ENCODE assay signal across 14 cellular contexts in the genomic region with DNA sequence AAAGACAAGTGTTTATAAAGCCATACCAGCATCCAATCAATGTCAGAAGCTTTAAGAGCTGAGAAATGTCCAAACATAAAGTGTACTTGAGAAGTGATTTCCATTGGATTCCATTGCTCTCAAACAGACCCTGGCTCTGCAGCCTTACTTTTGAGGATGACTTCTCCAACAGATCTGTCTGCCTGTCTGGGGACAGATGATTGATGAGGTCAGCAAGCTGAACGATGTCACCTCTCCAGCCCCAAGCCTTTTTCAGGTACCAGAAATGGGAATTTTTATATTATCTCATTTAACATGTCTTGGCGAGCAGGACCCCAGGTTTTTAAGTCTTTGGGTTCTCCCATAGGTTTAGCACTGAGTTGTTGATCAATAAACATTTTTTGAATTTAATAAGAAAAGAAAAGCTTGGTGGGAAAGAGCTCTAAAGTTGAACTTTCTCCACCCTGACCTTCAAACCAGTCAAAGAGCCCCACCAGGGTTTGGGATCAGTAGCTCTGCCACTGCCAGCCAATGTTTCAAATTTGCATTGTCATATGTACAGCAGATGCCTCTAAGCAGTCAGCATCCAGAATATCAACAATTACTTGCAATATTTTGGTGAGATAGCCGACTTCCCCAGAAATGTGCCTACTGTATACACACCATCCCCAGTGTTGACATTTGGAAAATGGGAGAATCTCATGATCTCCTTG. TPM values are rescaled to one million over a fixed set of nuclear protein-coding genes. Genes with fewer than 3 reads are reported as not detected.
DNase-seq lines count a peak whose midpoint lies in the region; ATAC-seq and TF ChIP-seq lines count a peak whose summit lies in the region.
"Had no signal": no experiment of that assay in that cellular context is flagged by ENCODE, and none has a peak within 500 bp of the region (broad histone marks: within the 10 kb centered on the region; RNA-seq: fewer than 3 reads in every experiment).

No MANE protein-coding gene starts in this region.

- peaks cover 0 to 4% of the 10 kb centered on the region in 2 donors for H3K36me3 ChIP-seq in adrenal gland (replicated peaks in 1 of 2)
- H3K36me3 ChIP-seq: HAP-1 had no signal

- 80 to 87% (median 86%) methylated on average over 3 of the region's 3 CpGs for WGBS in adrenal gland, 4 donors

- H3K27ac Mint-ChIP-seq in natural killer cell (peak overlapping the region; percentile 73 to 74), IgD-negative memory B cell (peak overlapping the region in 2 of 3 donors; percentile 46 to 94), activated B cell treated with CpG ODN at 0.5 μM for 24 hours (peak overlapping the region; percentile 33), memory B cell (peak overlapping the region; percentile 94)
- no peak overlapping the region for H3K27ac Mint-ChIP-seq in natural killer cell treated with Interleukin-12 subunit alpha and Interleukin-12 subunit beta and Interleukin-15 and Interleukin-18, amount 100 ng/mL, for 72 hours

- no peak overlapping the region for H3K4me3 ChIP-seq in adrenal gland
- H3K4me3 ChIP-seq: HAP-1 had no signal

- DNase-seq in natural killer cell = no peak
- DNase-seq in natural killer cell treated with Interleukin-12 subunit alpha and Interleukin-12 subunit beta and Interleukin-15 and Interleukin-18, amount 100 ng/mL, for 72 hours (ENCODE audit: low spot score) = no peak
- no peak for DNase-seq in activated B cell treated with CpG ODN at 0.5 μM for 24 hours
- DNase-seq in memory B cell (ENCODE audit: low spot score in 2 of 2) = no peak
- no peak for DNase-seq in SIG-M5 treated with dmso at 0.1 percent for 504 hours (lab: John Stamatoyannopoulos, UW; ENCODE audit: unreplicated experiment)
- no peak for DNase-seq in adrenal gland
- DNase-seq: Calu3, DMS 273 treated with DMSO at 0.1 percent for 48 hours, DMS79, EL had no signal

- TF ChIP-seq CTCF in natural killer cell (IDR thresholded peaks at IDR 0.05) (no peak), activated B cell treated with CpG ODN at 0.5 μM for 24 hours (IDR thresholded peaks at IDR 0.05) (no peak), adrenal gland (IDR thresholded peaks at IDR 0.05) (no peak)

- peaks cover 10% of the 10 kb centered on the region for H3K36me3 Mint-ChIP-seq in natural killer cell
- peaks cover 23% of the 10 kb centered on the region for H3K36me3 Mint-ChIP-seq in natural killer cell treated with Interleukin-12 subunit alpha and Interleukin-12 subunit beta and Interleukin-15 and Interleukin-18, amount 100 ng/mL, for 72 hours
- H3K36me3 Mint-ChIP-seq in IgD-negative memory B cell = peaks cover 7% of the 10 kb centered on the region
- peaks cover 48% of the 10 kb centered on the region for H3K36me3 Mint-ChIP-seq in activated B cell treated with CpG ODN at 0.5 μM for 24 hours (ENCODE audit: low read depth)
- peaks cover 35% of the 10 kb centered on the region for H3K36me3 Mint-ChIP-seq in memory B cell

- H3K9me3 ChIP-seq in adrenal gland (replicated peaks in 1 of 3) = no peaks in the 10 kb centered on the region
- H3K9me3 ChIP-seq: HAP-1 had no signal

- no peak overlapping the region for H3K27ac ChIP-seq in adrenal gland

- H3K27me3 Mint-ChIP-seq in natural killer cell (ENCODE audit: low read depth in 2 of 2) (no peaks in the 10 kb centered on the region), IgD-negative memory B cell (peaks cover 1% of the 10 kb centered on the region), activated B cell treated with CpG ODN at 0.5 μM for 24 hours (no peaks in the 10 kb centered on the region), memory B cell (no peaks in the 10 kb centered on the region)
- no peaks in the 10 kb centered on the region for H3K27me3 Mint-ChIP-seq in natural killer cell treated with Interleukin-12 subunit alpha and Interleukin-12 subunit beta and Interleukin-15 and Interleukin-18, amount 100 ng/mL, for 72 hours

- H3K9me3 Mint-ChIP-seq in natural killer cell (no peaks in the 10 kb centered on the region), IgD-negative memory B cell (no peaks in the 10 kb centered on the region), activated B cell treated with CpG ODN at 0.5 μM for 24 hours (no peaks in the 10 kb centered on the region), memory B cell (no peaks in the 10 kb centered on the region)
- peaks cover 5% of the 10 kb centered on the region for H3K9me3 Mint-ChIP-seq in natural killer cell treated with Interleukin-12 subunit alpha and Interleukin-12 subunit beta and Interleukin-15 and Interleukin-18, amount 100 ng/mL, for 72 hours
- H3K9me3 Mint-ChIP-seq: CD14-positive monocyte had no signal

- POLR2A ChIA-PET in activated B cell treated with CpG ODN at 0.5 μM for 24 hours (lab: Charles Lee) = interaction anchor here (1.3 to 5.4 kb wide), 3 partner anchors 8 to 36 kb away, joined by 7 to 37 read pairs (median 11); a partner anchor contains a TSS

- no peak for TF ChIP-seq POLR2A in adrenal gland (IDR thresholded peaks at IDR 0.05)

- H3K4me3 Mint-ChIP-seq in natural killer cell (no peak overlapping the region), IgD-negative memory B cell (no peak overlapping the region), activated B cell treated with CpG ODN at 0.5 μM for 24 hours (no peak overlapping the region), memory B cell (no peak overlapping the region)
- H3K4me3 Mint-ChIP-seq in natural killer cell treated with Interleukin-12 subunit alpha and Interleukin-12 subunit beta and Interleukin-15 and Interleukin-18, amount 100 ng/mL, for 72 hours = no peak overlapping the region
- H3K4me3 Mint-ChIP-seq: CD14-positive monocyte had no signal

- intact Hi-C loops in natural killer cell (cut with micrococcal nuclease) (no loop called here), activated B cell treated with CpG ODN at 0.5 μM for 24 hours (cut with micrococcal nuclease) (no loop called here), adrenal gland (cut with DNase I) (no loop called here)

- CTCF ChIA-PET in activated B cell treated with CpG ODN at 0.5 μM for 24 hours (lab: Charles Lee) = no interaction called here

- peaks cover 88 to 97% of the 10 kb centered on the region in 2 donors for H3K4me1 Mint-ChIP-seq in natural killer cell
- H3K4me1 Mint-ChIP-seq in natural killer cell treated with Interleukin-12 subunit alpha and Interleukin-12 subunit beta and Interleukin-15 and Interleukin-18, amount 100 ng/mL, for 72 hours (ENCODE audit: low read depth in 2 of 2) = peaks cover 53 to 63% of the 10 kb centered on the region in 2 donors
- peaks cover 39 to 68% (median 64%) of the 10 kb centered on the region in 3 donors for H3K4me1 Mint-ChIP-seq in IgD-negative memory B cell
- H3K4me1 Mint-ChIP-seq in activated B cell treated with CpG ODN at 0.5 μM for 24 hours = peaks cover 92% of the 10 kb centered on the region
- peaks cover 64% of the 10 kb centered on the region for H3K4me1 Mint-ChIP-seq in memory B cell

- peaks cover 0 to 8% of the 10 kb centered on the region in 2 donors for H3K4me1 ChIP-seq in adrenal gland (replicated peaks in 1 of 2)
- H3K4me1 ChIP-seq: HAP-1 had no signal

- no peaks in the 10 kb centered on the region for H3K27me3 ChIP-seq in adrenal gland

- ATAC-seq in natural killer cell (no peak), activated B cell treated with CpG ODN at 0.5 μM for 24 hours (ENCODE audit: low read depth) (no peak), memory B cell (ENCODE audit: low read depth) (no peak), HG02938 (IDR thresholded peaks at IDR 0.05; ENCODE audit: unreplicated experiment) (no peak)
- no peak for ATAC-seq in natural killer cell treated with Interleukin-12 subunit alpha and Interleukin-12 subunit beta and Interleukin-15 and Interleukin-18, amount 100 ng/mL, for 72 hours

RNA-seq across cellular contexts. Expression of a gene that starts 22.5 kb away (rescaled TPM):
- total RNA-seq in natural killer cell (100 to 1,000 TPM; 189 to 194 (median 192) TPM), activated B cell treated with CpG ODN at 0.5 μM for 24 hours (77.7 and 79.2 TPM in 2 replicates), adrenal gland (10 to 100 TPM; 21.9 to 74.1 (median 42.9) TPM)
- 100 to 1,000 TPM in 1 of 2 donors, 10 to 100 TPM in 1; 97.9 to 101 TPM for total RNA-seq in natural killer cell treated with Interleukin-12 subunit alpha and Interleukin-12 subunit beta and Interleukin-15 and Interleukin-18, amount 100 ng/mL, for 72 hours
- polyA plus RNA-seq in IgD-negative memory B cell (124 TPM), adrenal gland (10 to 100 TPM; 32.3 to 64.4 (median 42.2) TPM)

RNA-seq across cellular contexts. Expression of a gene that starts 35.7 kb away (rescaled TPM):
- 10 to 100 TPM; 60.5 to 80.6 (median 72.9) TPM for total RNA-seq in natural killer cell
- total RNA-seq in natural killer cell treated with Interleukin-12 subunit alpha and Interleukin-12 subunit beta and Interleukin-15 and Interleukin-18, amount 100 ng/mL, for 72 hours = 100 to 1,000 TPM in 1 of 2 donors, 10 to 100 TPM in 1; 94.1 to 198 TPM
- polyA plus RNA-seq in IgD-negative memory B cell = 102 TPM
- total RNA-seq in activated B cell treated with CpG ODN at 0.5 μM for 24 hours = 121 and 140 TPM in 2 replicates
- 100 to 1,000 TPM in 2 of 8 donors, 10 to 100 TPM in 6; 62.7 to 114 (median 83.2) TPM for total RNA-seq in adrenal gland
- polyA plus RNA-seq in adrenal gland = 100 to 1,000 TPM in 2 of 3 donors, 10 to 100 TPM in 1; 55.8 to 141 (median 117) TPM

Comparison
In these comparisons a context has a peak if more than half of its experiments do, and no peak if none do; other contexts are left out.
1. H3K27ac Mint-ChIP-seq: peak in natural killer cell (2 of 2), IgD-negative memory B cell (2 of 3), activated B cell treated with CpG ODN at 0.5 μM for 24 hours (single experiment) and memory B cell (single experiment); none in natural killer cell treated with Interleukin-12 subunit alpha and Interleukin-12 subunit beta and Interleukin-15 and Interleukin-18, amount 100 ng/mL, for 72 hours (0 of 2).